Comparison of ENCODE assay signal across 2 cellular contexts in the genomic region with DNA sequence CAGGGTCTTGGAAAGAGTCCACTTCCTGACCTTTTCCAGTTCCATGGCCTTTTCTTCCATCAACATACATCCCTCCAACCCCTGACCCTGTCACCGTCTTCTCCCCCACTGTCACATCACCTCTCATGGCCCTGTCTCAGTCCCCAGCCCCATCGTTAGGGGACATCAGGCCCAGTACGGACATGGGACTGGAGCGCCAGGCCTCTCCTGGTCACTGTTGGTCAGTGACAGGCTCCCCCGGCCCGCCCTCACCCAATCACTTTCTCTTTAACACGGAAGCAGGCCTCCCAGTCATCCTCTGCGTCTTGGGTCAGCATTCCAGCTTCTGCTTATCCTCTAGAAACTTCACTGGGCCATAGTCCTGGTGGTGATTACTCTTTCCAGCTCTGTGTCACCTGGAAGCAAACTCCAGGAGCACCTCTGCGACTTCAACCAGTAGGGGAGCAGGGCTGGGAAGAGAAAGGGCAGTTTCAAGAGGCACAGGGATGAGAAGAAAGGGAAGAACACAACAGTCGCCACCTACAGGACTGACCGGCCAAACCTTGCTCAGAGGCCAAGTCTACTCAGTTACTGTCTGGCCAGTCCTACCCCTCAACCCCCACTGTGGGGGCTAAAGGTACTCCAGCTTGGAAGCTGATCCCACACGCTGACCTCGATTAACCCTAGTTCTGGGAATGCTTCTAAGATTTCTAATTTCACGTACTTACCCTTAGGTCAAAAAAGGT.
TF ChIP-seq lines count a peak whose summit lies in the region.

No MANE protein-coding gene starts in this region.

TF ChIP-seq in HEK293T, 16 proteins besides CTCF, POLR2A, EP300 and RAD21:
- TF ChIP-seq ELF4 (IDR thresholded peaks at IDR 0.05) = no peak
- TF ChIP-seq HDGF (IDR thresholded peaks at IDR 0.05; ENCODE audit: borderline replicate concordance) = no peak
- no peak for TF ChIP-seq CTBP1 (IDR thresholded peaks at IDR 0.05; ENCODE audit: borderline replicate concordance)
- no peak for TF ChIP-seq BHLHE40 (IDR thresholded peaks at IDR 0.05; ENCODE audit: borderline replicate concordance)
- TF ChIP-seq, protein P1, sequence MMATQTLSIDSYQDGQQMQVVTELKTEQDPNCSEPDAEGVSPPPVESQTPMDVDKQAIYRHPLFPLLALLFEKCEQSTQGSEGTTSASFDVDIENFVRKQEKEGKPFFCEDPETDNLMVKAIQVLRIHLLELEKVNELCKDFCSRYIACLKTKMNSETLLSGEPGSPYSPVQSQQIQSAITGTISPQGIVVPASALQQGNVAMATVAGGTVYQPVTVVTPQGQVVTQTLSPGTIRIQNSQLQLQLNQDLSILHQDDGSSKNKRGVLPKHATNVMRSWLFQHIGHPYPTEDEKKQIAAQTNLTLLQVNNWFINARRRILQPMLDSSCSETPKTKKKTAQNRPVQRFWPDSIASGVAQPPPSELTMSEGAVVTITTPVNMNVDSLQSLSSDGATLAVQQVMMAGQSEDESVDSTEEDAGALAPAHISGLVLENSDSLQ (IDR thresholded peaks at IDR 0.05) = no peak
- no peak for TF ChIP-seq FOXA1 (IDR thresholded peaks at IDR 0.05)
- no peak for TF ChIP-seq NFRKB (IDR thresholded peaks at IDR 0.05)
- no peak for TF ChIP-seq SUZ12 (IDR thresholded peaks at IDR 0.05)
- no peak for TF ChIP-seq ZNF384 (IDR thresholded peaks at IDR 0.05)
- no peak for TF ChIP-seq FOXK2 (IDR thresholded peaks at IDR 0.05)
- no peak for TF ChIP-seq SP1 (IDR thresholded peaks at IDR 0.05)
- TF ChIP-seq FOXM1 (IDR thresholded peaks at IDR 0.05; ENCODE audit: borderline replicate concordance) = no peak
- no peak for TF ChIP-seq ARNT (IDR thresholded peaks at IDR 0.05)
- TF ChIP-seq LEF1 (IDR thresholded peaks at IDR 0.05; ENCODE audit: borderline replicate concordance) = no peak
- no peak for TF ChIP-seq TARDBP (IDR thresholded peaks at IDR 0.05)
- no peak for TF ChIP-seq L3MBTL2 (conservative IDR thresholded peaks at IDR 0.05)

TF ChIP-seq in GM12878, 131 proteins besides CTCF, POLR2A, EP300 and RAD21:
- TF ChIP-seq SREBF1 (IDR thresholded peaks at IDR 0.05; ENCODE audit: low read length) = no peak
- TF ChIP-seq, protein P2, sequence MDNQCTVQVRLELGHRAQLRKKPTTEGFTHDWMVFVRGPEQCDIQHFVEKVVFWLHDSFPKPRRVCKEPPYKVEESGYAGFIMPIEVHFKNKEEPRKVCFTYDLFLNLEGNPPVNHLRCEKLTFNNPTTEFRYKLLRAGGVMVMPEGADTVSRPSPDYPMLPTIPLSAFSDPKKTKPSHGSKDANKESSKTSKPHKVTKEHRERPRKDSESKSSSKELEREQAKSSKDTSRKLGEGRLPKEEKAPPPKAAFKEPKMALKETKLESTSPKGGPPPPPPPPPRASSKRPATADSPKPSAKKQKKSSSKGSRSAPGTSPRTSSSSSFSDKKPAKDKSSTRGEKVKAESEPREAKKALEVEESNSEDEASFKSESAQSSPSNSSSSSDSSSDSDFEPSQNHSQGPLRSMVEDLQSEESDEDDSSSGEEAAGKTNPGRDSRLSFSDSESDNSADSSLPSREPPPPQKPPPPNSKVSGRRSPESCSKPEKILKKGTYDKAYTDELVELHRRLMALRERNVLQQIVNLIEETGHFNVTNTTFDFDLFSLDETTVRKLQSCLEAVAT (IDR thresholded peaks at IDR 0.05) = no peak
- TF ChIP-seq TCF7 (IDR thresholded peaks at IDR 0.05; ENCODE audit: borderline replicate concordance) = no peak
- TF ChIP-seq SREBF2 (IDR thresholded peaks at IDR 0.05; ENCODE audit: low read length) = no peak
- TF ChIP-seq STAT3 (IDR thresholded peaks at IDR 0.05; ENCODE audit: low read depth, low read length) = no peak
- TF ChIP-seq CREM (IDR thresholded peaks at IDR 0.05; ENCODE audit: low read depth) = no peak
- TF ChIP-seq, protein P3, sequence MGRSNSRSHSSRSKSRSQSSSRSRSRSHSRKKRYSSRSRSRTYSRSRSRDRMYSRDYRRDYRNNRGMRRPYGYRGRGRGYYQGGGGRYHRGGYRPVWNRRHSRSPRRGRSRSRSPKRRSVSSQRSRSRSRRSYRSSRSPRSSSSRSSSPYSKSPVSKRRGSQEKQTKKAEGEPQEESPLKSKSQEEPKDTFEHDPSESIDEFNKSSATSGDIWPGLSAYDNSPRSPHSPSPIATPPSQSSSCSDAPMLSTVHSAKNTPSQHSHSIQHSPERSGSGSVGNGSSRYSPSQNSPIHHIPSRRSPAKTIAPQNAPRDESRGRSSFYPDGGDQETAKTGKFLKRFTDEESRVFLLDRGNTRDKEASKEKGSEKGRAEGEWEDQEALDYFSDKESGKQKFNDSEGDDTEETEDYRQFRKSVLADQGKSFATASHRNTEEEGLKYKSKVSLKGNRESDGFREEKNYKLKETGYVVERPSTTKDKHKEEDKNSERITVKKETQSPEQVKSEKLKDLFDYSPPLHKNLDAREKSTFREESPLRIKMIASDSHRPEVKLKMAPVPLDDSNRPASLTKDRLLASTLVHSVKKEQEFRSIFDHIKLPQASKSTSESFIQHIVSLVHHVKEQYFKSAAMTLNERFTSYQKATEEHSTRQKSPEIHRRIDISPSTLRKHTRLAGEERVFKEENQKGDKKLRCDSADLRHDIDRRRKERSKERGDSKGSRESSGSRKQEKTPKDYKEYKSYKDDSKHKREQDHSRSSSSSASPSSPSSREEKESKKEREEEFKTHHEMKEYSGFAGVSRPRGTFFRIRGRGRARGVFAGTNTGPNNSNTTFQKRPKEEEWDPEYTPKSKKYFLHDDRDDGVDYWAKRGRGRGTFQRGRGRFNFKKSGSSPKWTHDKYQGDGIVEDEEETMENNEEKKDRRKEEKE (IDR thresholded peaks at IDR 0.05) = no peak
